ENCODE assay signal across 7 cellular contexts in the genomic region with DNA sequence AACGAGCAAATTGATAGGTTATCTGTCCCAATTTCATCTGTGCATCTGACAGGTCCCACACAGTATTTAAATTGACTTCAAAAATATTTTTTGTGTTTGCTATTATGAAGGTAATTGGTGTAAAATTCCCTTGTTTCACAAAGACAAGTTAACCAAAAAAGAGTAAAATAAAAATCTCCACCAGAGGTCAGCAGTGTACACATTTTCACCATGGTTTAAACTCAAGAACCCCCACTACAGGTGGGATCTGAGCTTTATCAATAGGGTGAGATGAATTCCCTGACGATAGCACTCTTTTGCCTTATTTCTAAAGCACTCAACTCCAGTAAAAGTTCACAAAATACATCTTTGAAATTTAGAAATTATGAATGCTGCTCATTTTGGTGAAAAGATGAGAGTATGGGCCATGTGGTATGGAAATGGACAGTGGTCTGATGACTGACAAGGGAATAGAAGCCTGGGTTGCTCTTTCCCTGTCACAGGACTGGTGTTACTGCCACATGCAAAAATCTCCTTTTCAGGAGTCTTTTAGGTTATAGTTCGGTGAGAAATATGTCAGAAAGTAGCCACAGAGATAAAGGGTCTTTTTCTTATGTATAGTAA.
A peak's percentile ranks its signal among the peaks of the same experiment; 100 is the strongest.
DNase-seq lines count a peak whose midpoint lies in the region; ATAC-seq and TF ChIP-seq lines count a peak whose summit lies in the region.

No MANE protein-coding gene starts in this region.

- CTCF ChIA-PET in activated CD4-positive, alpha-beta memory T cell treated with anti-CD3 and anti-CD28 coated beads for 36 hours (lab: Charles Lee): interaction anchor here (0.7 to 1.4 kb wide), 3 partner anchors 13 to 372 kb away, joined by 3 to 7 read pairs (median 4); no protein-coding TSS in a partner anchor

- H3F3A ChIP-seq in SU-DHL-6 (ENCODE audit: insufficient read depth): no peaks in the 10 kb centered on the region

- intact Hi-C loops in activated CD4-positive, alpha-beta memory T cell treated with anti-CD3 and anti-CD28 coated beads for 36 hours (cut with micrococcal nuclease): no loop called here

- H3K9me3 ChIP-seq in SU-DHL-6 (ENCODE audit: insufficient read depth, low read length): no peaks in the 10 kb centered on the region

- H3K27ac Mint-ChIP-seq in activated CD4-positive, alpha-beta memory T cell treated with anti-CD3 and anti-CD28 coated beads for 36 hours: no peak overlapping the region

- DNase-seq in GM12865 (ENCODE audit: low read depth) (peak; percentile 49), iPS-NIHi7 (ENCODE audit: extremely low spot score) (peak; percentile 68)
- DNase-seq in activated effector memory CD4-positive, alpha-beta T cell treated with Interleukin-2 at 50 U/mL for 16 hours: no peak
- DNase-seq in activated CD4-positive, alpha-beta memory T cell treated with anti-CD3 and anti-CD28 coated beads for 36 hours: no peak

- H3K27me3 ChIP-seq in KMS-11 (ENCODE audit: insufficient read depth, low read depth) (no peaks in the 10 kb centered on the region), SU-DHL-6 (ENCODE audit: low read length) (no peaks in the 10 kb centered on the region)

- TF ChIP-seq CTCF in GM12865 (IDR thresholded peaks at IDR 0.05; ENCODE audit: insufficient read depth, low read depth, low read length, missing control alignments) (peak; percentile 51), KMS-11 (conservative IDR thresholded peaks at IDR 0.05; ENCODE audit: low read depth, low read length) (peak; percentile 92), SU-DHL-6 (IDR thresholded peaks at IDR 0.05; ENCODE audit: insufficient read depth, low read length, poor library complexity, severe bottlenecking) (peak; percentile 31)

- ATAC-seq in GM21737 (IDR thresholded peaks at IDR 0.05; ENCODE audit: unreplicated experiment): peak; percentile 54

- H3K9me2 ChIP-seq in SU-DHL-6 (replicated peaks; ENCODE audit: insufficient read depth, low read length): no peaks in the 10 kb centered on the region

- no peak overlapping the region for H3K4me3 ChIP-seq in GM12865 (ENCODE audit: low read depth, low read length)
- no peak overlapping the region for H3K4me3 ChIP-seq in KMS-11 (IDR thresholded peaks at IDR 0.05; ENCODE audit: insufficient read depth, low read depth, low read length)
- no peak overlapping the region for H3K4me3 ChIP-seq in SU-DHL-6 (ENCODE audit: insufficient read depth, low read length, poor library complexity, severe bottlenecking)

- no peaks in the 10 kb centered on the region for H3K9me3 Mint-ChIP-seq in activated CD4-positive, alpha-beta memory T cell treated with anti-CD3 and anti-CD28 coated beads for 36 hours

- H4K20me1 ChIP-seq in KMS-11 (ENCODE audit: insufficient read depth): no peaks in the 10 kb centered on the region
- no peaks in the 10 kb centered on the region for H4K20me1 ChIP-seq in SU-DHL-6 (ENCODE audit: low read depth, low read length)

- H3K79me2 ChIP-seq in KMS-11 (ENCODE audit: insufficient read depth, low read depth) (no peaks in the 10 kb centered on the region), SU-DHL-6 (ENCODE audit: insufficient read depth, low read length) (no peaks in the 10 kb centered on the region)

- POLR2A ChIA-PET in activated CD4-positive, alpha-beta memory T cell treated with anti-CD3 and anti-CD28 coated beads for 36 hours (lab: Charles Lee): no interaction called here

- no peaks in the 10 kb centered on the region for H3K4me1 ChIP-seq in KMS-11 (ENCODE audit: low read depth, poor library complexity, severe bottlenecking)

- no peak overlapping the region for H3K4me3 Mint-ChIP-seq in activated CD4-positive, alpha-beta memory T cell treated with anti-CD3 and anti-CD28 coated beads for 36 hours

- H2AFZ ChIP-seq in KMS-11 (ENCODE audit: low read depth) (no peak overlapping the region), SU-DHL-6 (ENCODE audit: low read depth, low read length, severe bottlenecking) (no peak overlapping the region)

- no peaks in the 10 kb centered on the region for H3K36me3 ChIP-seq in KMS-11 (ENCODE audit: insufficient read depth)
- no peaks in the 10 kb centered on the region for H3K36me3 ChIP-seq in SU-DHL-6 (ENCODE audit: low read length)

- H3K4me2 ChIP-seq in KMS-11: no peak overlapping the region
- H3K4me2 ChIP-seq in SU-DHL-6 (ENCODE audit: low read depth, low read length, poor library complexity, severe bottlenecking): no peak overlapping the region

- H3K27ac ChIP-seq in KMS-11 (no peak overlapping the region), SU-DHL-6 (ENCODE audit: low read depth, low read length) (no peak overlapping the region)

- no peaks in the 10 kb centered on the region for H3K4me1 Mint-ChIP-seq in activated CD4-positive, alpha-beta memory T cell treated with anti-CD3 and anti-CD28 coated beads for 36 hours (ENCODE audit: low read depth)

- peaks cover 5% of the 10 kb centered on the region for H3K27me3 Mint-ChIP-seq in activated CD4-positive, alpha-beta memory T cell treated with anti-CD3 and anti-CD28 coated beads for 36 hours

- H3K36me3 Mint-ChIP-seq in activated CD4-positive, alpha-beta memory T cell treated with anti-CD3 and anti-CD28 coated beads for 36 hours: no peaks in the 10 kb centered on the region

- no peak overlapping the region for H3K9ac ChIP-seq in KMS-11
- no peak overlapping the region for H3K9ac ChIP-seq in SU-DHL-6 (ENCODE audit: low read length)

Comparison
In these comparisons a context has a peak if more than half of its experiments do, and no peak if none do; other contexts are left out.
1. DNase-seq: peak in GM12865 (single experiment) and iPS-NIHi7 (single experiment); none in activated effector memory CD4-positive, alpha-beta T cell treated with Interleukin-2 at 50 U/mL for 16 hours (single experiment) and activated CD4-positive, alpha-beta memory T cell treated with anti-CD3 and anti-CD28 coated beads for 36 hours (single experiment).
2. CTCF ChIP-seq: peak in every context shown above with its lines; median percentile 92 in KMS-11; 51 in GM12865; 31 in SU-DHL-6.